In genomic region chr9:127931092-127931881, GRCh38 we compare ENCODE assay signal across 6 cellular contexts. TPM values are rescaled to one million over a fixed set of nuclear protein-coding genes. Genes with fewer than 3 reads are reported as not detected.
DNase-seq lines count a peak whose midpoint lies in the region; ATAC-seq, FAIRE-seq and TF ChIP-seq lines count a peak whose summit lies in the region.

No MANE protein-coding gene starts in this region.

- TF ChIP-seq RAD21 in A549 (conservative IDR thresholded peaks at IDR 0.05 in 1 of 2, IDR thresholded peaks at IDR 0.05 in 1 of 2), result no peak

- H3K36me3 ChIP-seq in duodenal mucosa (ENCODE audit: control insufficient read depth in 1 of 2, insufficient read depth in 2 of 2, low read length in 2 of 2) (peaks cover 0 to 5% of the 10 kb centered on the region in 2 donors), gastrocnemius medialis (peaks cover 0 to 4% of the 10 kb centered on the region in 2 donors)

- H3K9me3 ChIP-seq in A549 (no peaks in the 10 kb centered on the region), duodenal mucosa (ENCODE audit: control insufficient read depth in 1 of 2, low read length in 2 of 2) (no peaks in the 10 kb centered on the region), gastrocnemius medialis (no peaks in the 10 kb centered on the region)

- H3K4me2 ChIP-seq in A549, result peak overlapping the region; percentile 98

- H3K4me1 ChIP-seq in A549, result peaks cover 54% of the 10 kb centered on the region
- peaks cover 25 to 48% of the 10 kb centered on the region in 2 donors for H3K4me1 ChIP-seq in duodenal mucosa (ENCODE audit: control insufficient read depth in 1 of 2, insufficient read depth in 2 of 2, low read length in 2 of 2)
- H3K4me1 ChIP-seq in gastrocnemius medialis, result peaks cover 16 to 26% of the 10 kb centered on the region in 2 donors

- no peak for FAIRE-seq in A549 (lab: Jason Lieb, UNC)

- H3K4me3 ChIP-seq in A549 (peak overlapping the region; percentile 54), duodenal mucosa (ENCODE audit: low read depth in 1 of 2, low read length in 2 of 2) (peak overlapping the region; percentile 48 to 55), gastrocnemius medialis (peak overlapping the region; percentile 44 to 62 (median 56))

- POLR2A ChIA-PET in A549 (lab: Yijun Ruan, JAX), result interaction anchor here (0.6 kb wide), 1 partner anchor 94 kb away, joined by 4 read pairs; no protein-coding TSS in a partner anchor

- no peak overlapping the region for H3K9ac ChIP-seq in duodenal mucosa (ENCODE audit: low read depth in 1 of 2, low read length in 2 of 2)

- H3K27me3 ChIP-seq in duodenal mucosa (ENCODE audit: control insufficient read depth in 1 of 2, insufficient read depth in 2 of 2, low read length in 2 of 2) (peaks cover 20 to 26% of the 10 kb centered on the region in 2 donors), gastrocnemius medialis (peaks cover 26 to 47% (median 40%) of the 10 kb centered on the region in 3 donors)

- ATAC-seq in A549 (peak; percentile 48 to 57), GM19468 (IDR thresholded peaks at IDR 0.05; ENCODE audit: extremely low read depth, unreplicated experiment) (peak; percentile 8), gastrocnemius medialis (no peak)

- CTCF ChIA-PET in A549 (lab: Yijun Ruan, JAX), result interaction anchor here (0.5 to 35.7 kb wide), 6 partner anchors 8 to 196 kb away, joined by 3 to 827 read pairs (median 26); partner anchors contain the start of gene TOR2A

- DNase-seq in A549 (ENCODE audit: low read depth in 1 of 2, low spot score in 1 of 2), result peak; percentile 77 to 86
- peak; percentile 62 for DNase-seq in NCI-H2227 (lab: John Stamatoyannopoulos, UW; ENCODE audit: unreplicated experiment)
- DNase-seq in gastrocnemius medialis, result no peak
- DNase-seq in NCI-H2081 treated with DMSO at 0.1 percent for 48 hours (lab: John Stamatoyannopoulos, UW), result no peak

- no peak for TF ChIP-seq CTCF in A549 (IDR thresholded peaks at IDR 0.05)
- TF ChIP-seq CTCF in gastrocnemius medialis (IDR thresholded peaks at IDR 0.05 in 4 of 5, conservative IDR thresholded peaks at IDR 0.05 in 1 of 5), result no peak

- peak overlapping the region; percentile 83 to 84 for H3K27ac ChIP-seq in A549
- H3K27ac ChIP-seq in duodenal mucosa (ENCODE audit: low read depth, low read length), result no peak overlapping the region
- H3K27ac ChIP-seq in gastrocnemius medialis, result no peak overlapping the region

- in situ Hi-C loops in gastrocnemius medialis (cut with MboI; ENCODE audit: low sequenced_read_pairs in 4 of 4), result loop anchor here in 1 of 4 donors (10.0 kb wide), 1 partner anchor 104 kb away; no protein-coding TSS in a partner anchor

- intact Hi-C loops in gastrocnemius medialis (cut with DNase I; ENCODE audit: low total_unique reads), result no loop called here

- TF ChIP-seq POLR2A in A549 (IDR thresholded peaks at IDR 0.05; ENCODE audit: low read length) (0 out of 2 replicates have a peak, but pooled peaks have one; percentile 1), gastrocnemius medialis (IDR thresholded peaks at IDR 0.05) (no peak)

- no peak for TF ChIP-seq EP300 in A549 (IDR thresholded peaks at IDR 0.05)

- 3% methylated on average over 18 of the region's 18 CpGs for WGBS in A549 (ENCODE audit: missing lambda C conversion rate)

TF ChIP-seq in A549, 52 proteins besides CTCF, POLR2A, EP300 and RAD21:
- 0 out of 2 replicates have a peak, but pooled peaks have one; percentile 28 for TF ChIP-seq RARB (CRISPR knock-in tag; IDR thresholded peaks at IDR 0.05)
- 0 out of 3 replicates have a peak, but pooled peaks have one; percentile 7 for TF ChIP-seq SMC3 (IDR thresholded peaks at IDR 0.05)
- TF ChIP-seq KDM5A (IDR thresholded peaks at IDR 0.05), result no peak
- 0 out of 2 replicates have a peak, but pooled peaks have one; percentile 51 for TF ChIP-seq HEYL (CRISPR knock-in tag; IDR thresholded peaks at IDR 0.05)
- no peak for TF ChIP-seq FOSL2 (IDR thresholded peaks at IDR 0.05)
- 0 out of 2 replicates have a peak, but pooled peaks have one; percentile 2 for TF ChIP-seq FOSL2 (CRISPR knock-in tag; IDR thresholded peaks at IDR 0.05)
- 0 out of 2 replicates have a peak, but pooled peaks have one; percentile 21 for TF ChIP-seq ATOH8 (CRISPR knock-in tag; IDR thresholded peaks at IDR 0.05; ENCODE audit: low read depth)
- 0 out of 2 replicates have a peak, but pooled peaks have one; percentile 32 for TF ChIP-seq BHLHE40 (IDR thresholded peaks at IDR 0.05; ENCODE audit: low read depth, low read length)
- TF ChIP-seq MAX (IDR thresholded peaks at IDR 0.05), result 0 out of 2 replicates have a peak, but pooled peaks have one; percentile 13
- peak; percentile 27; the same call in 1 of the 2 replicates for TF ChIP-seq GATA3 (IDR thresholded peaks at IDR 0.05; ENCODE audit: borderline replicate concordance)
- TF ChIP-seq RCOR1 (IDR thresholded peaks at IDR 0.05; ENCODE audit: low read depth, low read length), result no peak
- TF ChIP-seq PBX3 (IDR thresholded peaks at IDR 0.05), result peak; percentile 26
- peak in 1 of 2 experiments; percentile 20; a peak in 2 of 5 replicates for TF ChIP-seq JUN (IDR thresholded peaks at IDR 0.05)
- TF ChIP-seq FOSB (CRISPR knock-in tag; IDR thresholded peaks at IDR 0.05), result 0 out of 2 replicates have a peak, but pooled peaks have one; percentile 20
- no peak for TF ChIP-seq FOXS1 (CRISPR knock-in tag; IDR thresholded peaks at IDR 0.05)
- peak in 1 of 2 experiments; percentile 49; a peak in 1 of 4 replicates for TF ChIP-seq CEBPB (IDR thresholded peaks at IDR 0.05)
- peak; percentile 32 for TF ChIP-seq CHD2 (IDR thresholded peaks at IDR 0.05; ENCODE audit: low read length, partially characterized antibody)
- peak; percentile 78 for TF ChIP-seq HOXA7 (CRISPR knock-in tag; IDR thresholded peaks at IDR 0.05)
- TF ChIP-seq NFE2L2 (conservative IDR thresholded peaks at IDR 0.05; ENCODE audit: low read length), result no peak
- peak; percentile 35; the same call in 1 of the 2 replicates for TF ChIP-seq EHF (CRISPR knock-in tag; IDR thresholded peaks at IDR 0.05)
- TF ChIP-seq KDM1A (IDR thresholded peaks at IDR 0.05; ENCODE audit: low read depth), result no peak
TF ChIP-seq in A549: peak in this region for 15.

RNA-seq across cellular contexts. Expression of gene PIP5KL1, which starts 0.7 kb away (rescaled TPM):
- polyA plus RNA-seq in A549 (2011; rRNA removed), result 1.8 and 2.4 TPM in 2 replicates
- polyA plus RNA-seq in A549 (2012; cell fraction: cytosol; rRNA removed), result 1.4 and 2.2 TPM in 2 replicates
- 19.9 and 20.7 TPM in 2 replicates for polyA plus RNA-seq in A549 (2012; cell fraction: nucleus; rRNA removed)
- 2.0 to 3.7 TPM (median 2.5 TPM) in 3 replicates for polyA plus RNA-seq in A549 (2017; fragmentation: RNase III; extraction: RNeasy Plus Mini Kit Qiagen cat#74134 plus additional on column Dnase treatment)
- polyA minus RNA-seq in A549 (2011; rRNA and poly(A)+ RNA removed), result 0.70 and 2.0 TPM in 2 replicates
- 1 to 10 TPM in 1 of 4 donors, not detected in 3; 4.2 TPM for total RNA-seq in gastrocnemius medialis

RNA-seq across cellular contexts. Expression of gene DPM2, which starts 6.4 kb away (rescaled TPM):
- polyA plus RNA-seq in A549 (2011; rRNA removed) (41.9 and 48.8 TPM in 2 replicates), A549 (2017; fragmentation: RNase III; extraction: RNeasy Plus Mini Kit Qiagen cat#74134 plus additional on column Dnase treatment) (45.9 to 50.1 TPM (median 46.3 TPM) in 3 replicates)
- polyA plus RNA-seq in A549 (2012; cell fraction: cytosol; rRNA removed), result 63.0 and 76.3 TPM in 2 replicates
- polyA plus RNA-seq in A549 (2012; cell fraction: nucleus; rRNA removed), result 52.4 and 53.7 TPM in 2 replicates
- polyA minus RNA-seq in A549 (2011; rRNA and poly(A)+ RNA removed), result 78.6 and 82.1 TPM in 2 replicates
- total RNA-seq in gastrocnemius medialis, result 10 to 100 TPM in 1 of 4 donors, 1 to 10 TPM in 3; 4.7 to 10.4 (median 5.9) TPM

RNA-seq across cellular contexts. Expression of gene ST6GALNAC4, which starts 14.4 kb away (rescaled TPM):
- 11.0 and 12.5 TPM in 2 replicates for polyA plus RNA-seq in A549 (2011; rRNA removed)
- 21.5 and 29.4 TPM in 2 replicates for polyA plus RNA-seq in A549 (2012; cell fraction: cytosol; rRNA removed)
- 28.7 and 46.1 TPM in 2 replicates for polyA plus RNA-seq in A549 (2012; cell fraction: nucleus; rRNA removed)
- 18.1 to 25.4 TPM (median 24.8 TPM) in 3 replicates for polyA plus RNA-seq in A549 (2017; fragmentation: RNase III; extraction: RNeasy Plus Mini Kit Qiagen cat#74134 plus additional on column Dnase treatment)
- polyA minus RNA-seq in A549 (2011; rRNA and poly(A)+ RNA removed), result 17.6 and 18.1 TPM in 2 replicates
- total RNA-seq in gastrocnemius medialis, result 10 to 100 TPM; 11.2 to 48.4 (median 23.6) TPM

RNA-seq across cellular contexts. Expression of gene ST6GALNAC6, which starts 31.9 kb away (rescaled TPM):
- polyA plus RNA-seq in A549 (2011; rRNA removed) (8.2 and 14.7 TPM in 2 replicates), A549 (2017; fragmentation: RNase III; extraction: RNeasy Plus Mini Kit Qiagen cat#74134 plus additional on column Dnase treatment) (15.8 to 25.2 TPM (median 22.0 TPM) in 3 replicates)
- polyA plus RNA-seq in A549 (2012; cell fraction: cytosol; rRNA removed), result 12.7 and 16.0 TPM in 2 replicates
- 36.6 and 37.6 TPM in 2 replicates for polyA plus RNA-seq in A549 (2012; cell fraction: nucleus; rRNA removed)
- polyA minus RNA-seq in A549 (2011; rRNA and poly(A)+ RNA removed), result 15.6 and 18.6 TPM in 2 replicates
- 10 to 100 TPM; 46.7 to 69.3 (median 56.9) TPM for total RNA-seq in gastrocnemius medialis

RNA-seq across cellular contexts. Expression of gene EEIG1, which starts 49.5 kb away (rescaled TPM):
- polyA plus RNA-seq in A549 (2011; rRNA removed), result 24.4 and 30.3 TPM in 2 replicates
- polyA plus RNA-seq in A549 (2012; cell fraction: cytosol; rRNA removed), result 51.7 and 54.7 TPM in 2 replicates
- 83.0 and 94.5 TPM in 2 replicates for polyA plus RNA-seq in A549 (2012; cell fraction: nucleus; rRNA removed)
- polyA plus RNA-seq in A549 (2017; fragmentation: RNase III; extraction: RNeasy Plus Mini Kit Qiagen cat#74134 plus additional on column Dnase treatment), result 24.1 to 33.0 TPM (median 31.5 TPM) in 3 replicates
- 16.2 and 33.7 TPM in 2 replicates for polyA minus RNA-seq in A549 (2011; rRNA and poly(A)+ RNA removed)
- 1 to 10 TPM; 1.8 to 4.5 (median 2.8) TPM for total RNA-seq in gastrocnemius medialis

Comparison
In these comparisons a context has a peak if more than half of its experiments do, and no peak if none do; other contexts are left out.
1. ATAC-seq: peak in A549 (2 of 2) and GM19468 (single experiment); none in gastrocnemius medialis (0 of 2).
2. DNase-seq: peak in A549 (2 of 2) and NCI-H2227 (single experiment); none in gastrocnemius medialis (0 of 2) and NCI-H2081 treated with DMSO at 0.1 percent for 48 hours (single experiment).
3. H3K27ac ChIP-seq: peak in A549 (2 of 2); none in duodenal mucosa (single experiment) and gastrocnemius medialis (0 of 4).
4. Peak in every context shown above with its lines, with median percentiles within 50 percentile points of each other: H3K4me3 ChIP-seq.